Comparison of ENCODE assay signal across 1 cellular context in the genomic region with DNA sequence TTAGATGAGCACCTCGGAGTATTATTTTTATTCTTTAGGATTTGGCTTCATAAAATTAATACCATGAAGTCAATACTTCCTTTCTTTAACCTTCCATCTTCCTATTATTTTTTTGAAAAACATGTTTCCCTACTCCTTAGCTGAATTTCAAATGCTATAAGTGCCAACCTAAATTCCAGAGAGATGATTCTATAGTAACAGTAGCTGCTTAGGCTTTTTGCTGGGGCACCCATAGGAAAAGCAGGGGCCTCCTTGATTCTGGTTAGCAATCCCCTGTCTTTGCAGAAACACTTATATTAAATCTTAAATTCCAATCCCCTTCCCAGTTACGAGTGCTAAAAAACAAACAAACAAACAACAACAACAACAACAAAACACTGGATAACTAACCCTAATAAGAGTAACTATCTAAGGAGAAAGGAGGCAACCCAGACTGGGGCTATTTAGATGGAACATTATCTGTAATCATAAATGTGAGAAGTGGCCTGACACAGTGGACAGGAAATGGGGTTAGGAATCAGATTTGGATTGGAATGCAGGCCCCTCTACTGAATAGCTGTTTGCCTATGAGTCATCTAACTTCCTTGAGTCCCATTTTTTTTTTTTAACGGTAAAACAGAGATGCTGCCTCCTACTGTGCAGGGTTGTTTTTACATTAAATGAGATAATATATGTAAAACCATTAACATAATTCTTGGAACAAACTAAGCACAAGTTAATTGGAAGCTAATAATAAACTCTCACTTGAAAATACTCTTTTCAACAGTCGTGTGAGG.
A peak's percentile ranks its signal among the peaks of the same experiment; 100 is the strongest.
TF ChIP-seq lines count a peak whose summit lies in the region.

No MANE protein-coding gene starts in this region.

TF ChIP-seq in endothelial cell of umbilical vein, 7 proteins besides CTCF, POLR2A, EP300 and RAD21 (continued from another document):
- TF ChIP-seq GATA2 (IDR thresholded peaks at IDR 0.05; ENCODE audit: insufficient read depth, insufficient read length, low read depth, low read length): peak; percentile 89
- peak; percentile 84 for TF ChIP-seq POLR2AphosphoS5 (IDR thresholded peaks at IDR 0.05; ENCODE audit: insufficient read depth, low read depth, low read length)
- peak; percentile 97 for TF ChIP-seq JUN (IDR thresholded peaks at IDR 0.05; ENCODE audit: borderline replicate concordance, insufficient read depth, insufficient read length, low read depth)
- TF ChIP-seq, protein P1, sequence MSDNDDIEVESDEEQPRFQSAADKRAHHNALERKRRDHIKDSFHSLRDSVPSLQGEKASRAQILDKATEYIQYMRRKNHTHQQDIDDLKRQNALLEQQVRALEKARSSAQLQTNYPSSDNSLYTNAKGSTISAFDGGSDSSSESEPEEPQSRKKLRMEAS (IDR thresholded peaks at IDR 0.05; ENCODE audit: insufficient read depth, insufficient read length): no peak
